14 cellular contexts compared by ENCODE assay signal in genomic region chr11:84164722-84165121, GRCh38.
DNase-seq lines count a peak whose midpoint lies in the region; ATAC-seq, FAIRE-seq and TF ChIP-seq lines count a peak whose summit lies in the region.
"Had no signal": no experiment of that assay in that cellular context is flagged by ENCODE, and none has a peak within 500 bp of the region (broad histone marks: within the 10 kb centered on the region; RNA-seq: fewer than 3 reads in every experiment).

No MANE protein-coding gene starts in this region.

- H3K79me2 ChIP-seq in GM23248 (ENCODE audit: insufficient read depth) (no peaks in the 10 kb centered on the region), SK-N-SH (ENCODE audit: insufficient read depth) (no peaks in the 10 kb centered on the region)

- H3K27ac ChIP-seq in GM23248: no peak overlapping the region
- peak overlapping the region in 1 of 2 experiments; percentile 85; a peak in 2 of 4 replicates for H3K27ac ChIP-seq in SK-N-SH (ENCODE audit: low read depth in 2 of 2, low read length in 1 of 2)
- H3K27ac ChIP-seq: C4-2B, SJSA1 had no signal

- H3K4me1 ChIP-seq in GM23248 (ENCODE audit: insufficient read depth) (peaks cover 7% of the 10 kb centered on the region; the same call in 1 of the 2 replicates), SK-N-SH (ENCODE audit: control insufficient read depth in 1 of 2, insufficient read depth in 2 of 2, low read depth in 1 of 2, low read length in 1 of 2) (no peaks in the 10 kb centered on the region; a peak in 1 of 4 replicates)
- H3K4me1 ChIP-seq: SJSA1 had no signal

- TF ChIP-seq POLR2A in GM12891 (IDR thresholded peaks at IDR 0.05; ENCODE audit: low read depth, low read length): no peak

- no peaks in the 10 kb centered on the region for H4K20me1 ChIP-seq in GM23248 (ENCODE audit: insufficient read depth)
- H4K20me1 ChIP-seq in SK-N-SH (ENCODE audit: insufficient read depth): no peaks in the 10 kb centered on the region

- H3K4me3 ChIP-seq in GM23248 (no peak overlapping the region), SK-N-SH (ENCODE audit: low read depth in 2 of 2, low read length in 1 of 2) (no peak overlapping the region)
- H3K4me3 ChIP-seq: GM23338, SJSA1 had no signal

- no peak overlapping the region for H3K27ac Mint-ChIP-seq in stimulated activated naive CD8-positive, alpha-beta T cell treated with anti-CD3 and anti-CD28 coated beads, Interleukin-15, amount 100 ng/mL, for 72 hours
- H3K27ac Mint-ChIP-seq: GM23338 had no signal

- no peaks in the 10 kb centered on the region for H3K27me3 Mint-ChIP-seq in stimulated activated naive CD8-positive, alpha-beta T cell treated with anti-CD3 and anti-CD28 coated beads, Interleukin-15, amount 100 ng/mL, for 72 hours

- H3K9me2 ChIP-seq in GM23248 (ENCODE audit: insufficient read depth): no peaks in the 10 kb centered on the region
- no peaks in the 10 kb centered on the region for H3K9me2 ChIP-seq in SK-N-SH

- H3K27me3 ChIP-seq in GM23248 (replicated peaks; ENCODE audit: insufficient read depth): no peaks in the 10 kb centered on the region
- H3K27me3 ChIP-seq in SK-N-SH (ENCODE audit: insufficient read depth): no peaks in the 10 kb centered on the region
- H3K27me3 ChIP-seq: SJSA1 had no signal

- no peak for TF ChIP-seq RAD21 in SK-N-SH (IDR thresholded peaks at IDR 0.05; ENCODE audit: low read length)

- POLR2A ChIA-PET in SK-N-SH (lab: Yijun Ruan, JAX): no interaction called here

- H3K9me3 Mint-ChIP-seq in stimulated activated naive CD8-positive, alpha-beta T cell treated with anti-CD3 and anti-CD28 coated beads, Interleukin-15, amount 100 ng/mL, for 72 hours: peaks cover 19 to 22% of the 10 kb centered on the region in 2 donors
- H3K9me3 Mint-ChIP-seq: GM23338 had no signal

- H3K4me2 ChIP-seq in GM23248 (ENCODE audit: unreplicated experiment) (no peak overlapping the region), SK-N-SH (no peak overlapping the region)
- H3K4me2 ChIP-seq: GM23338 had no signal

- H3F3A ChIP-seq in GM23248 (ENCODE audit: insufficient read depth): no peaks in the 10 kb centered on the region
- H3F3A ChIP-seq in SK-N-SH (replicated peaks; ENCODE audit: insufficient read depth): no peaks in the 10 kb centered on the region

- FAIRE-seq in islet of Langerhans (lab: Jason Lieb, UNC): peak; percentile 74
- no peak for FAIRE-seq in GM12891 (lab: Jason Lieb, UNC)

- peak in 1 of 2 experiments; percentile 83; a peak in 1 of 4 replicates for TF ChIP-seq EP300 in SK-N-SH (IDR thresholded peaks at IDR 0.05; ENCODE audit: borderline replicate concordance in 1 of 2, low read depth in 1 of 2, low read length in 1 of 2)

- in situ Hi-C loops in GM23248 (cut with MboI): no loop called here

- H3K36me3 ChIP-seq in GM23248 (ENCODE audit: low read depth): no peaks in the 10 kb centered on the region
- no peaks in the 10 kb centered on the region for H3K36me3 ChIP-seq in SK-N-SH (replicated peaks in 1 of 2; ENCODE audit: control insufficient read depth in 1 of 2, insufficient read depth in 2 of 2, low read length in 1 of 2)
- H3K36me3 ChIP-seq: SJSA1 had no signal

- H3K9me3 ChIP-seq in GM23248 (ENCODE audit: low read depth) (no peaks in the 10 kb centered on the region), SK-N-SH (no peaks in the 10 kb centered on the region)
- H3K9me3 ChIP-seq: SJSA1 had no signal

- peak; percentile 29 for DNase-seq in GM23248
- DNase-seq in SK-N-SH: peak; percentile 4
- DNase-seq in renal cortical epithelial cell (ENCODE audit: low read depth): peak; percentile 42
- no peak for DNase-seq in A172 (ENCODE audit: low spot score)
- DNase-seq in GM12891 (ENCODE audit: insufficient read length, low spot score): no peak
- DNase-seq in stimulated activated naive CD8-positive, alpha-beta T cell treated with anti-CD3 and anti-CD28 coated beads, Interleukin-15, amount 100 ng/mL, for 72 hours: no peak
- DNase-seq: MV-4-11, NCI-H1436, NCI-H2029, NCI-H510A treated with DMSO at 0.1 percent for 48 hours had no signal

- CTCF ChIA-PET in SK-N-SH (lab: Yijun Ruan, JAX): no interaction called here

- H3K9ac ChIP-seq in GM23248 (no peak overlapping the region), SK-N-SH (no peak overlapping the region)

- no peak for TF ChIP-seq CTCF in SK-N-SH (IDR thresholded peaks at IDR 0.05)

- H2AFZ ChIP-seq in GM23248 (no peak overlapping the region), SK-N-SH (ENCODE audit: low read depth) (no peak overlapping the region)
- H2AFZ ChIP-seq: GM23338 had no signal

- no peak for ATAC-seq in stimulated activated naive CD8-positive, alpha-beta T cell treated with anti-CD3 and anti-CD28 coated beads, Interleukin-15, amount 100 ng/mL, for 72 hours
- ATAC-seq: GM23338 had no signal

- no peak overlapping the region for H3K4me3 Mint-ChIP-seq in stimulated activated naive CD8-positive, alpha-beta T cell treated with anti-CD3 and anti-CD28 coated beads, Interleukin-15, amount 100 ng/mL, for 72 hours
- H3K4me3 Mint-ChIP-seq: GM23338 had no signal

- 38 to 40% methylated on average over 2 of the region's 2 CpGs for WGBS in GM23248 (ENCODE audit: low coverage in 1 of 2, low lambda C conversion rate in 2 of 2, missing lambda C conversion rate in 2 of 2), 2 experiments
- WGBS in SK-N-SH (ENCODE audit: low lambda C conversion rate): 37% methylated on average over 2 of the region's 2 CpGs

- H3K4me1 Mint-ChIP-seq in stimulated activated naive CD8-positive, alpha-beta T cell treated with anti-CD3 and anti-CD28 coated beads, Interleukin-15, amount 100 ng/mL, for 72 hours: no peaks in the 10 kb centered on the region

TF ChIP-seq in SK-N-SH, 30 proteins besides CTCF, POLR2A, EP300 and RAD21:
- TF ChIP-seq RCOR1 (IDR thresholded peaks at IDR 0.05; ENCODE audit: low read length) (peak; percentile 19; the same call in 1 of the 2 replicates), GATA2 (CRISPR knock-in tag; IDR thresholded peaks at IDR 0.05) (no peak)

TF ChIP-seq in GM12891, 5 proteins besides CTCF, POLR2A, EP300 and RAD21:
- TF ChIP-seq PAX5 (IDR thresholded peaks at IDR 0.05; ENCODE audit: insufficient read depth, low read length, severe bottlenecking) (no peak), POU2F2 (IDR thresholded peaks at IDR 0.05; ENCODE audit: low read depth, low read length) (no peak), TAF1 (IDR thresholded peaks at IDR 0.05; ENCODE audit: low read depth, low read length) (no peak), POLR2AphosphoS5 (IDR thresholded peaks at IDR 0.05; ENCODE audit: low read depth, low read length) (no peak), SPI1 (IDR thresholded peaks at IDR 0.05; ENCODE audit: low read depth, low read length) (no peak)
TF ChIP-seq in GM12891: peak in this region for 0.

Comparison
In these comparisons a context has a peak if more than half of its experiments do, and no peak if none do; other contexts are left out.
1. DNase-seq: peak in GM23248 (single experiment), SK-N-SH (single experiment) and renal cortical epithelial cell (single experiment); none in A172 (single experiment), GM12891 (single experiment) and stimulated activated naive CD8-positive, alpha-beta T cell treated with anti-CD3 and anti-CD28 coated beads, Interleukin-15, amount 100 ng/mL, for 72 hours (0 of 2).